11 cellular contexts compared by ENCODE assay signal in the genomic region with DNA sequence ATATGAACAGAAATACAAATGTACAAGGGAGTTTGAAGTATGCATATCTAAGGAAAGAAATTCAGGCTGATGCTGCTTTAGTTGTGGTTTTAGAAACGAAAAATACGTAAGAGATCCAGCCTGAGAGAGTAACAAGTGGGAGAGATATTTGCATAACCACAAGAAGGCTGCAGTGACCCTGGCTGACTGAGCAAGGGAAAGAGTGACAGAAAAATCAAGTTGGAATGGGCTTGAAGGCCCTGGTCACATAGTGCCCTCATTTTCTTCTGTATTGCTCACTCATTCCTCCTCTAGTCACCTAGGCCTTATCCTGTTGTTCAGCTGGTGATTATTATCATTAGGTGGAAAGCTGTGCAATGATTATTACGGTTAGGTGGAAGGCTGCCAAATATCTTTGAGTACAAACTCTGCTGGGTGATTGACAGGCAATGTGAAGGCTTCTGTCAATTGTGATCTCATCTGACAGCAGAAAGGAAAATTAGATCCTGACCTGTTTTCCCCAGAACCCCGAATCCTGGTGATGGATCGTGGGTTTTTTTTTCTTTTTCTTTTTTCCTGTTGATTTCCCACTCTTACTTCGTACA.
DNase-seq lines count a peak whose midpoint lies in the region; ATAC-seq, FAIRE-seq and TF ChIP-seq lines count a peak whose summit lies in the region.
"Had no signal": no experiment of that assay in that cellular context is flagged by ENCODE, and none has a peak within 500 bp of the region (broad histone marks: within the 10 kb centered on the region; RNA-seq: fewer than 3 reads in every experiment).

No MANE protein-coding gene starts in this region.

- no peaks in the 10 kb centered on the region for H3K79me2 ChIP-seq in GM23248 (ENCODE audit: insufficient read depth)

- ATAC-seq in GM21447 (IDR thresholded peaks at IDR 0.05; ENCODE audit: unreplicated experiment) (peak; percentile 73), HG03521 (IDR thresholded peaks at IDR 0.05; ENCODE audit: unreplicated experiment) (peak; percentile 64)

- no peak overlapping the region for H3K4me2 ChIP-seq in GM23248 (ENCODE audit: unreplicated experiment)

- H3K4me3 ChIP-seq in epithelial cell of esophagus (ENCODE audit: low read length) (no peak overlapping the region), foreskin fibroblast (ENCODE audit: low read depth in 1 of 2, low read length in 2 of 2) (no peak overlapping the region), GM23248 (no peak overlapping the region)
- H3K4me3 ChIP-seq: skin epidermis had no signal

- no peaks in the 10 kb centered on the region for H3F3A ChIP-seq in GM23248 (ENCODE audit: insufficient read depth)

- H3K27me3 ChIP-seq in GM23248 (replicated peaks; ENCODE audit: insufficient read depth), result no peaks in the 10 kb centered on the region

- WGBS in GM23248 (ENCODE audit: low coverage in 1 of 2, low lambda C conversion rate in 2 of 2, missing lambda C conversion rate in 2 of 2), 2 experiments, result 61 to 68% methylated on average over 6 of the region's 6 CpGs

- no peaks in the 10 kb centered on the region for H4K20me1 ChIP-seq in GM23248 (ENCODE audit: insufficient read depth)

- in situ Hi-C loops in GM23248 (cut with MboI), result no loop called here

- no peak overlapping the region for H3K9ac ChIP-seq in GM23248

- no peak overlapping the region for H2AFZ ChIP-seq in GM23248

- peak; percentile 83 for FAIRE-seq in GM12891 (lab: Jason Lieb, UNC)
- FAIRE-seq: TTC549 had no signal

- H3K9me3 ChIP-seq in GM23248 (ENCODE audit: low read depth), result no peaks in the 10 kb centered on the region

- DNase-seq in GM12891 (ENCODE audit: insufficient read length, low spot score) (peak; percentile 1), epithelial cell of esophagus (ENCODE audit: low read depth) (peak; percentile 10), T1000 (lab: John Stamatoyannopoulos, UW) (no peak), foreskin fibroblast (no peak), GM23248 (no peak), NCI-H1436 (lab: John Stamatoyannopoulos, UW) (no peak)
- DNase-seq: NCI-H1694 treated with DMSO at 0.1 percent for 48 hours had no signal

- no peak for TF ChIP-seq CTCF in epithelial cell of esophagus (IDR thresholded peaks at IDR 0.05; ENCODE audit: insufficient read depth, low read depth, low read length, missing control alignments)
- TF ChIP-seq CTCF in foreskin fibroblast (IDR thresholded peaks at IDR 0.05; ENCODE audit: low read depth, low read length), result no peak

- H3K36me3 ChIP-seq in GM23248 (ENCODE audit: low read depth), result no peaks in the 10 kb centered on the region

- peaks cover 12% of the 10 kb centered on the region for H3K4me1 ChIP-seq in GM23248 (ENCODE audit: insufficient read depth)

- TF ChIP-seq POLR2A in GM12891 (IDR thresholded peaks at IDR 0.05; ENCODE audit: low read depth, low read length), result no peak

- no peak overlapping the region for H3K27ac ChIP-seq in GM23248
- H3K27ac ChIP-seq: skin epidermis had no signal

- no peaks in the 10 kb centered on the region for H3K9me2 ChIP-seq in GM23248 (ENCODE audit: insufficient read depth)

TF ChIP-seq in GM12891, 5 proteins besides CTCF, POLR2A, EP300 and RAD21:
- TF ChIP-seq POU2F2 (IDR thresholded peaks at IDR 0.05; ENCODE audit: low read depth, low read length) (peak; percentile 97), SPI1 (IDR thresholded peaks at IDR 0.05; ENCODE audit: low read depth, low read length) (no peak)

Comparison
In these comparisons a context has a peak if more than half of its experiments do, and no peak if none do; other contexts are left out.
1. DNase-seq: peak in GM12891 (single experiment) and epithelial cell of esophagus (single experiment); none in T1000 (single experiment), foreskin fibroblast (0 of 2), GM23248 (single experiment) and NCI-H1436 (single experiment).